Comparison of ENCODE assay signal across 9 cellular contexts in genomic region chr21:45543710-45544448, GRCh38. TPM values are rescaled to one million over a fixed set of nuclear protein-coding genes. Genes with fewer than 3 reads are reported as not detected.
A peak's percentile ranks its signal among the peaks of the same experiment; 100 is the strongest.
DNase-seq lines count a peak whose midpoint lies in the region; ATAC-seq, FAIRE-seq and TF ChIP-seq lines count a peak whose summit lies in the region.
"Had no signal": no experiment of that assay in that cellular context is flagged by ENCODE, and none has a peak within 500 bp of the region (broad histone marks: within the 10 kb centered on the region; RNA-seq: fewer than 3 reads in every experiment).

No MANE protein-coding gene starts in this region.

- no peak for TF ChIP-seq EP300 in HepG2 (IDR thresholded peaks at IDR 0.05; ENCODE audit: low read depth in 2 of 2, low read length in 2 of 2)
- no peak for TF ChIP-seq EP300 in HepG2 (CRISPR knock-in tag; IDR thresholded peaks at IDR 0.05; ENCODE audit: borderline replicate concordance)

- H3K36me3 Mint-ChIP-seq in activated naive CD4-positive, alpha-beta T cell treated with anti-CD3 and anti-CD28 coated beads, Interleukin-2, amount 50 U/mL, for 24 hours, result no peaks in the 10 kb centered on the region
- H3K36me3 Mint-ChIP-seq in type B pancreatic cell, result no peaks in the 10 kb centered on the region

- TF ChIP-seq POLR2A in HepG2 (IDR thresholded peaks at IDR 0.05; ENCODE audit: insufficient read depth in 1 of 2, low read depth in 2 of 2, low read length in 2 of 2), result no peak

- DNase-seq in activated T-cell treated with anti-CD3 and anti-CD28 coated beads, Interleukin-2, amount 50 U/mL, for 1 hour, result peak; percentile 19
- DNase-seq in activated T-cell treated with anti-CD3 and anti-CD28 coated beads for 4 hours, result no peak
- no peak for DNase-seq in HepG2 (ENCODE audit: low spot score)
- peak; percentile 68 for DNase-seq in type B pancreatic cell (ENCODE audit: extremely low spot score, unreplicated experiment)
- DNase-seq in CD1c-positive myeloid dendritic cell (ENCODE audit: extremely low spot score), result no peak
- no peak for DNase-seq in SKM-1 (lab: John Stamatoyannopoulos, UW; ENCODE audit: unreplicated experiment)
- DNase-seq: activated gamma-delta T cell had no signal

- peak overlapping the region; percentile 68 for H3K4me2 ChIP-seq in HepG2 (ENCODE audit: low read depth, low read length)

- H3K27ac Mint-ChIP-seq in activated naive CD4-positive, alpha-beta T cell treated with anti-CD3 and anti-CD28 coated beads, Interleukin-2, amount 50 U/mL, for 24 hours, result peak overlapping the region; percentile 86
- peak overlapping the region; percentile 29 for H3K27ac Mint-ChIP-seq in type B pancreatic cell

- peak overlapping the region; percentile 70 for H3K4me3 Mint-ChIP-seq in activated naive CD4-positive, alpha-beta T cell treated with anti-CD3 and anti-CD28 coated beads, Interleukin-2, amount 50 U/mL, for 24 hours
- H3K4me3 Mint-ChIP-seq in type B pancreatic cell, result peak overlapping the region; percentile 84

- no peak overlapping the region for H3K27ac ChIP-seq in HepG2 (ENCODE audit: extremely low read length, insufficient read depth, low read length)

- H2AFZ ChIP-seq in HepG2 (ENCODE audit: low read length), result no peak overlapping the region

- H3K9me3 ChIP-seq in HepG2 (ENCODE audit: low read length), result no peaks in the 10 kb centered on the region

- H3K4me1 ChIP-seq in HepG2 (ENCODE audit: insufficient read depth, low read length), result peaks cover 64% of the 10 kb centered on the region

- in situ Hi-C loops in HepG2 (cut with HindIII; ENCODE audit: extremely low pct_ligation_motif_present, low pct_unique_long_range_greater_than_20kb), result no loop called here

- TF ChIP-seq RAD21 in HepG2 (CRISPR knock-in tag; IDR thresholded peaks at IDR 0.05), result no peak

- no peak for FAIRE-seq in HepG2 (lab: Jason Lieb, UNC)

- no peak for TF ChIP-seq CTCF in HepG2 (CRISPR knock-in tag; IDR thresholded peaks at IDR 0.05)
- TF ChIP-seq CTCF in type B pancreatic cell (conservative IDR thresholded peaks at IDR 0.05), result no peak

- 47% methylated on average over 3 of the region's 23 CpGs for WGBS in HepG2 (ENCODE audit: low lambda C conversion rate)

- peak overlapping the region; percentile 15; the same call in 1 of the 2 replicates for H3K9ac ChIP-seq in HepG2 (ENCODE audit: insufficient read depth, low read depth, low read length)

- H3K27me3 Mint-ChIP-seq in activated naive CD4-positive, alpha-beta T cell treated with anti-CD3 and anti-CD28 coated beads, Interleukin-2, amount 50 U/mL, for 24 hours, result no peaks in the 10 kb centered on the region
- peaks cover 7% of the 10 kb centered on the region for H3K27me3 Mint-ChIP-seq in type B pancreatic cell

- intact Hi-C loops in HepG2 (cut with micrococcal nuclease; ENCODE audit: unreplicated experiment), result no loop called here

- no TSS peak for BruUV-seq in HepG2 (replicated peaks; lab: Mats Ljungman, UMichigan)

- no peaks in the 10 kb centered on the region for H3K36me3 ChIP-seq in HepG2 (replicated peaks in 1 of 2; ENCODE audit: control insufficient read depth in 1 of 2, insufficient read depth in 2 of 2, low read length in 2 of 2)

- ATAC-seq in HepG2 (no peak; the same call in 2 of the 3 replicates), GM18861 (IDR thresholded peaks at IDR 0.05; ENCODE audit: unreplicated experiment) (no peak)

- no peaks in the 10 kb centered on the region for H4K20me1 ChIP-seq in HepG2 (ENCODE audit: insufficient read depth, low read length)

- peaks cover 3 to 35% of the 10 kb centered on the region in 2 experiments; a peak in 4 of 5 replicates for H3K27me3 ChIP-seq in HepG2 (ENCODE audit: control insufficient read depth in 1 of 2, insufficient read depth in 2 of 2, low read length in 2 of 2)

- H3K79me2 ChIP-seq in HepG2 (ENCODE audit: insufficient read depth, low read length), result peaks cover 29% of the 10 kb centered on the region

- H3K4me1 Mint-ChIP-seq in activated naive CD4-positive, alpha-beta T cell treated with anti-CD3 and anti-CD28 coated beads, Interleukin-2, amount 50 U/mL, for 24 hours, result peaks cover 16% of the 10 kb centered on the region
- peaks cover 11% of the 10 kb centered on the region for H3K4me1 Mint-ChIP-seq in type B pancreatic cell (ENCODE audit: unreplicated experiment)

- POLR2A ChIA-PET in HepG2 (lab: Yijun Ruan, JAX), result interaction anchor here (1.1 to 2.4 kb wide), 3 partner anchors 12 to 64 kb away, joined by 3 to 15 read pairs (median 5); no protein-coding TSS in a partner anchor

- peak overlapping the region in 1 of 3 experiments; percentile 80; a peak in 3 of 6 replicates for H3K4me3 ChIP-seq in HepG2 (replicated peaks in 1 of 3; ENCODE audit: insufficient read depth in 1 of 3, low read depth in 2 of 3, low read length in 3 of 3)

- H3K9me3 Mint-ChIP-seq in activated naive CD4-positive, alpha-beta T cell treated with anti-CD3 and anti-CD28 coated beads, Interleukin-2, amount 50 U/mL, for 24 hours, result no peaks in the 10 kb centered on the region
- no peaks in the 10 kb centered on the region for H3K9me3 Mint-ChIP-seq in type B pancreatic cell

- CTCF ChIA-PET in HepG2 (lab: Yijun Ruan, JAX; ENCODE audit: low intra/inter-chr PET ratio, low total read pairs), result no interaction called here

TF ChIP-seq in HepG2, 621 proteins besides CTCF, POLR2A, EP300 and RAD21 (continues in another document):
- TF ChIP-seq ZNF451 (CRISPR knock-in tag; IDR thresholded peaks at IDR 0.05), result no peak
- no peak for TF ChIP-seq DR1 (CRISPR knock-in tag; IDR thresholded peaks at IDR 0.05)
- no peak for TF ChIP-seq REXO4 (CRISPR knock-in tag; IDR thresholded peaks at IDR 0.05; ENCODE audit: borderline replicate concordance)
- no peak for TF ChIP-seq MBNL3 (CRISPR knock-in tag; conservative IDR thresholded peaks at IDR 0.05)
- TF ChIP-seq ZNF496 (CRISPR knock-in tag; IDR thresholded peaks at IDR 0.05; ENCODE audit: insufficient replicate concordance), result no peak
- 0 out of 2 replicates have a peak, but pooled peaks have one; percentile 16 for TF ChIP-seq GABPB1 (CRISPR knock-in tag; IDR thresholded peaks at IDR 0.05)
- TF ChIP-seq PRDM4 (CRISPR knock-in tag; IDR thresholded peaks at IDR 0.05; ENCODE audit: borderline replicate concordance), result no peak
- TF ChIP-seq ZFP36L2 (CRISPR knock-in tag; IDR thresholded peaks at IDR 0.05), result no peak
- TF ChIP-seq AGO2 (optimal IDR thresholded peaks at IDR 0.05; ENCODE audit: low read depth, low read length), result no peak
- no peak for TF ChIP-seq ZSCAN21 (CRISPR knock-in tag; IDR thresholded peaks at IDR 0.05; ENCODE audit: borderline replicate concordance)
- no peak for TF ChIP-seq ZNF432 (CRISPR knock-in tag; IDR thresholded peaks at IDR 0.05; ENCODE audit: borderline replicate concordance)
- TF ChIP-seq ETV6 (CRISPR knock-in tag; conservative IDR thresholded peaks at IDR 0.05), result no peak
- no peak for TF ChIP-seq ARHGAP35 (CRISPR knock-in tag; IDR thresholded peaks at IDR 0.05; ENCODE audit: borderline replicate concordance)
- TF ChIP-seq PAF1 (CRISPR knock-in tag; IDR thresholded peaks at IDR 0.05), result no peak

RNA-seq across cellular contexts. Expression of gene SLC19A1, which starts 1.6 kb away (rescaled TPM):
- 12.6 and 21.8 TPM in 2 replicates for total RNA-seq in HepG2 (2016; rRNA removed; fragmentation: Illumina TruSeq; extraction: Trizol)
- total RNA-seq in HepG2 (2016; cell fraction: cytosol; rRNA removed; fragmentation: Illumina TruSeq; extraction: Trizol; ENCODE audit: low read depth), result 4.8 and 5.6 TPM in 2 replicates
- 11.0 and 23.6 TPM in 2 replicates for total RNA-seq in HepG2 (2016; cell fraction: insoluble cytoplasmic fraction; rRNA removed; fragmentation: Illumina TruSeq; extraction: Trizol)
- 10.8 TPM in 2 replicates for total RNA-seq in HepG2 (2016; cell fraction: membrane; rRNA removed; fragmentation: Illumina TruSeq; extraction: Trizol)
- 21.2 and 27.4 TPM in 2 replicates for total RNA-seq in HepG2 (2016; cell fraction: nucleus; rRNA removed; fragmentation: Illumina TruSeq; extraction: Trizol)
- 23.0 and 31.0 TPM in 2 replicates for polyA plus RNA-seq in HepG2 (2011; rRNA removed)
- polyA plus RNA-seq in HepG2 (2011; cell fraction: cytosol; rRNA removed), result 14.5 and 24.7 TPM in 2 replicates
- polyA plus RNA-seq in HepG2 (2011; cell fraction: nucleus; rRNA removed), result 49.0 and 62.1 TPM in 2 replicates
- 18.0 and 36.8 TPM in 2 replicates for polyA plus RNA-seq in HepG2 (2012)
- polyA plus RNA-seq in HepG2 (2016; cell fraction: cytosol; fragmentation: Illumina TruSeq; extraction: Trizol; ENCODE audit: low read depth), result 3.7 and 4.0 TPM in 2 replicates
- 11.1 and 13.0 TPM in 2 replicates for polyA plus RNA-seq in HepG2 (2016; cell fraction: insoluble cytoplasmic fraction; fragmentation: Illumina TruSeq; extraction: Trizol; ENCODE audit: low read depth)
- polyA plus RNA-seq in HepG2 (2016; cell fraction: membrane; fragmentation: Illumina TruSeq; extraction: Trizol; ENCODE audit: low read depth), result 6.4 and 7.2 TPM in 2 replicates
- polyA plus RNA-seq in HepG2 (2016; cell fraction: nucleus; fragmentation: Illumina TruSeq; extraction: Trizol; ENCODE audit: insufficient read depth, low read depth), result 44.5 and 46.0 TPM in 2 replicates
- polyA minus RNA-seq in HepG2 (2011; rRNA and poly(A)+ RNA removed; ENCODE audit: low replicate concordance), result 42.0 and 128 TPM in 2 replicates
- 32.2 and 34.4 TPM in 2 replicates for polyA minus RNA-seq in HepG2 (2011; cell fraction: cytosol; rRNA and poly(A)+ RNA removed)
- 12.2 and 14.7 TPM in 2 replicates for polyA minus RNA-seq in HepG2 (2011; cell fraction: nucleus; rRNA and poly(A)+ RNA removed)
- total RNA-seq in type B pancreatic cell (ENCODE audit: low replicate concordance), result 10.6 and 28.2 TPM in 2 replicates

Comparison
In these comparisons a context has a peak if more than half of its experiments do, and no peak if none do; other contexts are left out.
1. DNase-seq: peak in activated T-cell treated with anti-CD3 and anti-CD28 coated beads, Interleukin-2, amount 50 U/mL, for 1 hour (single experiment) and type B pancreatic cell (single experiment); none in activated T-cell treated with anti-CD3 and anti-CD28 coated beads for 4 hours (single experiment), HepG2 (single experiment), CD1c-positive myeloid dendritic cell (single experiment) and SKM-1 (single experiment).